13 cellular contexts compared by ENCODE assay signal in genomic region chr2:42791606-42792005, GRCh38. TPM values are rescaled to one million over a fixed set of nuclear protein-coding genes. Genes with fewer than 3 reads are reported as not detected.
DNase-seq lines count a peak whose midpoint lies in the region; ATAC-seq, FAIRE-seq and TF ChIP-seq lines count a peak whose summit lies in the region.
"Had no signal": no experiment of that assay in that cellular context is flagged by ENCODE, and none has a peak within 500 bp of the region (broad histone marks: within the 10 kb centered on the region; RNA-seq: fewer than 3 reads in every experiment).

No MANE protein-coding gene starts in this region.

- H3K4me3 Mint-ChIP-seq in activated CD8-positive, alpha-beta memory T cell treated with anti-CD3 and anti-CD28 coated beads, Interleukin-2, amount 10 ng/mL, durations not matched to agents 7 days and 5 days: peak overlapping the region; percentile 60

- peaks cover 44% of the 10 kb centered on the region for H3K79me2 ChIP-seq in GM12878 (ENCODE audit: control insufficient read depth, insufficient read depth, low read length)

- POLR2A ChIA-PET in GM12878 (lab: Charles Lee): interaction anchor here (0.8 to 1.7 kb wide), 5 partner anchors 12 to 129 kb away, joined by 3 to 13 read pairs (median 3); no protein-coding TSS in a partner anchor

- H4K20me1 ChIP-seq in GM12878 (ENCODE audit: control insufficient read depth, insufficient read depth): no peaks in the 10 kb centered on the region

- H3K9me3 Mint-ChIP-seq in activated CD8-positive, alpha-beta memory T cell treated with anti-CD3 and anti-CD28 coated beads, Interleukin-2, amount 10 ng/mL, durations not matched to agents 7 days and 5 days (ENCODE audit: low read depth): no peaks in the 10 kb centered on the region

- H3K4me1 ChIP-seq in GM12878 (ENCODE audit: control insufficient read depth, insufficient read depth, low read length) (peaks cover 28% of the 10 kb centered on the region), muscle layer of duodenum (ENCODE audit: control insufficient read depth in 1 of 2, insufficient read depth in 2 of 2, low read length in 2 of 2) (peaks cover 4 to 17% of the 10 kb centered on the region in 2 donors), tibial artery (peaks cover 0 to 56% (median 24%) of the 10 kb centered on the region in 4 donors)

- H3K36me3 ChIP-seq in GM12878 (ENCODE audit: control insufficient read depth in 2 of 2, insufficient read depth in 2 of 2, low read length in 1 of 2) (no peaks in the 10 kb centered on the region; a peak in 1 of 4 replicates), muscle layer of duodenum (ENCODE audit: control insufficient read depth in 1 of 2, insufficient read depth in 2 of 2, low read length in 2 of 2) (no peaks in the 10 kb centered on the region), tibial artery (no peaks in the 10 kb centered on the region)

- BruUV-seq in GM12878 (replicated peaks; lab: Mats Ljungman, UMichigan): no TSS peak

- peaks cover 28% of the 10 kb centered on the region for H3K4me1 Mint-ChIP-seq in activated CD8-positive, alpha-beta memory T cell treated with anti-CD3 and anti-CD28 coated beads, Interleukin-2, amount 10 ng/mL, durations not matched to agents 7 days and 5 days

- H2AFZ ChIP-seq in GM12878 (ENCODE audit: control insufficient read depth, low read depth, low read length): no peak overlapping the region; the same call in 1 of the 2 replicates

- H3K4me2 ChIP-seq in GM12878 (ENCODE audit: control insufficient read depth, insufficient read depth): peak overlapping the region; percentile 85

- TF ChIP-seq CTCF in GM12878 (IDR thresholded peaks at IDR 0.05 in 2 of 3, conservative IDR thresholded peaks at IDR 0.05 in 1 of 3; ENCODE audit: control insufficient read depth in 2 of 3, extremely low read depth in 1 of 3, insufficient read depth in 1 of 3, low read depth in 3 of 3, low read length in 3 of 3): no peak
- no peak for TF ChIP-seq CTCF in tibial artery (IDR thresholded peaks at IDR 0.05)

- H3K9ac ChIP-seq in GM12878 (ENCODE audit: control insufficient read depth, insufficient read depth, low read length): peak overlapping the region; percentile 95

- CTCF ChIA-PET in activated CD8-positive, alpha-beta memory T cell treated with anti-CD3 and anti-CD28 coated beads, Interleukin-2, amount 10 ng/mL, durations not matched to agents 7 days and 5 days (lab: Charles Lee): no interaction called here
- CTCF ChIA-PET in GM12878 (lab: Yijun Ruan, JAX): interaction anchor here (0.8 to 5.7 kb wide), 4 partner anchors 20 to 69 kb away, joined by 3 to 69 read pairs (median 4); no protein-coding TSS in a partner anchor

- H3K27ac Mint-ChIP-seq in activated CD8-positive, alpha-beta memory T cell treated with anti-CD3 and anti-CD28 coated beads, Interleukin-2, amount 10 ng/mL, durations not matched to agents 7 days and 5 days: no peak overlapping the region

- TF ChIP-seq POLR2A in GM12878 (IDR thresholded peaks at IDR 0.05; ENCODE audit: low read depth, low read length): no peak

- intact Hi-C loops in GM12878 (cut with micrococcal nuclease; ENCODE audit: unreplicated experiment) (loop anchor here (2.0 to 10.0 kb wide), 4 partner anchors 37 to 427 kb away; partner anchors contain the start of genes COX7A2L and KCNG3), tibial artery (cut with DNase I; ENCODE audit: low total_unique reads) (no loop called here)

- peak overlapping the region; percentile 99 for H3K27ac ChIP-seq in GM12878 (ENCODE audit: control insufficient read depth, insufficient read depth)
- no peak overlapping the region for H3K27ac ChIP-seq in muscle layer of duodenum (ENCODE audit: low read length)
- H3K27ac ChIP-seq in tibial artery: peak overlapping the region; percentile 96 to 99
- no peak overlapping the region for H3K27ac ChIP-seq in substantia nigra (ENCODE audit: low read depth, low read length, poor library complexity, severe bottlenecking)

- no peaks in the 10 kb centered on the region for H3K9me3 ChIP-seq in GM12878 (replicated peaks; ENCODE audit: control insufficient read depth, insufficient read depth, low read length)
- no peaks in the 10 kb centered on the region for H3K9me3 ChIP-seq in muscle layer of duodenum (ENCODE audit: control insufficient read depth in 1 of 2, low read length in 2 of 2)
- no peaks in the 10 kb centered on the region for H3K9me3 ChIP-seq in tibial artery

- in situ Hi-C loops in GM12878 (cut with MboI): no loop called here

- peaks cover 38% of the 10 kb centered on the region for H3K27me3 Mint-ChIP-seq in activated CD8-positive, alpha-beta memory T cell treated with anti-CD3 and anti-CD28 coated beads, Interleukin-2, amount 10 ng/mL, durations not matched to agents 7 days and 5 days

- H3K27me3 ChIP-seq in GM12878 (replicated peaks in 1 of 2; ENCODE audit: control insufficient read depth in 2 of 2, insufficient read depth in 2 of 2, low read length in 1 of 2) (no peaks in the 10 kb centered on the region), muscle layer of duodenum (ENCODE audit: low read depth, low read length) (no peaks in the 10 kb centered on the region), tibial artery (no peaks in the 10 kb centered on the region)

- no peak for ATAC-seq in activated CD8-positive, alpha-beta memory T cell treated with anti-CD3 and anti-CD28 coated beads, Interleukin-2, amount 10 ng/mL, durations not matched to agents 7 days and 5 days
- ATAC-seq in GM12878: no peak

- RAD21 ChIA-PET in GM12878 (lab: Charles Lee; ENCODE audit: unreplicated experiment): interaction anchor here (0.9 to 5.8 kb wide), 7 partner anchors 16 to 154 kb away, joined by 3 to 96 read pairs (median 4); no protein-coding TSS in a partner anchor

- TF ChIP-seq EP300 in GM12878 (IDR thresholded peaks at IDR 0.05; ENCODE audit: borderline replicate concordance in 1 of 2, control insufficient read depth in 1 of 2, low read depth in 2 of 2, low read length in 2 of 2): no peak

- SMC1A ChIA-PET in GM12878 (lab: Charles Lee; ENCODE audit: uncharacterized antibody, unreplicated experiment): interaction anchor here (1.3 to 5.8 kb wide), 3 partner anchors 19 to 69 kb away, joined by 7 to 60 read pairs (median 14); no protein-coding TSS in a partner anchor

- TF ChIP-seq RAD21 in GM12878 (IDR thresholded peaks at IDR 0.05; ENCODE audit: insufficient read depth, low read depth, low read length): no peak

- peaks cover 2% of the 10 kb centered on the region for H3K36me3 Mint-ChIP-seq in activated CD8-positive, alpha-beta memory T cell treated with anti-CD3 and anti-CD28 coated beads, Interleukin-2, amount 10 ng/mL, durations not matched to agents 7 days and 5 days

- H3K4me3 ChIP-seq in GM12878: peak overlapping the region; percentile 82
- H3K4me3 ChIP-seq in muscle layer of duodenum (ENCODE audit: low read depth in 1 of 2, low read length in 2 of 2): peak overlapping the region; percentile 65 to 82
- H3K4me3 ChIP-seq in tibial artery: peak overlapping the region; percentile 75

- 85% methylated on average over 4 of the region's 4 CpGs for WGBS in GM12878 (ENCODE audit: insufficient coverage, insufficient replicate concordance, low lambda C conversion rate, missing lambda C conversion rate)

- FAIRE-seq in GM12878 (lab: Jason Lieb, UNC): no peak

- DNase-seq in activated CD8-positive, alpha-beta memory T cell treated with anti-CD3 and anti-CD28 coated beads, Interleukin-2, amount 10 ng/mL, durations not matched to agents 7 days and 5 days: peak; percentile 19
- no peak for DNase-seq in activated CD8-positive, alpha-beta memory T cell treated with anti-CD3 and anti-CD28 coated beads for 24 hours
- DNase-seq in GM12878 (ENCODE audit: low read depth, low spot score): no peak
- no peak for DNase-seq in tibial artery
- no peak for DNase-seq in occipital lobe (lab: John Stamatoyannopoulos, UW)
- no peak for DNase-seq in substantia nigra (lab: John Stamatoyannopoulos, UW)
- DNase-seq in NCI-H2171 treated with DMSO at 0.1 percent for 48 hours (lab: John Stamatoyannopoulos, UW): no peak
- DNase-seq: ACHN, NCI-H1436 had no signal

RNA-seq across cellular contexts. Expression of gene HAAO, which starts 0.8 kb away (rescaled TPM):
- under 1 TPM in 1 of 2 experiments, not detected in 1; 0.56 TPM for total RNA-seq in activated CD8-positive, alpha-beta memory T cell treated with anti-CD3 and anti-CD28 coated beads, Interleukin-2, amount 10 ng/mL, durations not matched to agents 7 days and 5 days
- 37.5 and 48.1 TPM in 2 replicates for total RNA-seq in GM12878 (2013; cell fraction: nucleolus; rRNA removed)
- total RNA-seq in GM12878 (2014; rRNA removed) (25.7 and 25.9 TPM in 2 replicates), GM12878 (2014; rRNA removed; fragmentation: Illumina TruSeq; extraction: Trizol) (21.5 and 21.6 TPM in 2 replicates), GM12878 (2021) (41.6 and 49.5 TPM in 2 replicates), occipital lobe (0.62 TPM)
- polyA plus RNA-seq in GM12878 (2011; ENCODE audit: low read depth): 14.7 TPM
- polyA plus RNA-seq in GM12878 (2011; rRNA removed) (17.0 and 29.2 TPM in 2 replicates), GM12878 (2014; fragmentation: Illumina TruSeq; extraction: Trizol) (6.9 and 19.1 TPM in 2 replicates), GM12878 (2014; fragmentation: Nextera tagmentation; extraction: Ambion mirVana) (1 to 10 TPM; 4.3 to 6.9 TPM), GM12878 (2014; rRNA removed) (28.0 and 31.9 TPM in 2 replicates), GM12878 (2016; fragmentation: Nextera tagmentation; extraction: Ambion mirVana) (10 to 100 TPM; 54.7 to 58.7 TPM)
- 39.3 and 56.1 TPM in 2 replicates for polyA plus RNA-seq in GM12878 (2011; cell fraction: cytosol; rRNA removed)
- 72.4 and 75.6 TPM in 2 replicates for polyA plus RNA-seq in GM12878 (2011; cell fraction: nucleus; rRNA removed)
- 23.2 and 34.1 TPM in 2 replicates for polyA plus RNA-seq in GM12878 (2012)
- polyA minus RNA-seq in GM12878 (2011; rRNA and poly(A)+ RNA removed): 17.6 and 31.9 TPM in 2 replicates
- 10.0 and 11.2 TPM in 2 replicates for polyA minus RNA-seq in GM12878 (2011; cell fraction: cytosol; rRNA and poly(A)+ RNA removed)
- 16.3 and 33.4 TPM in 2 replicates for polyA minus RNA-seq in GM12878 (2011; cell fraction: nucleus; rRNA and poly(A)+ RNA removed)
- total RNA-seq: dermis blood vessel endothelial cell, RPMI7951 had no signal

RNA-seq across cellular contexts. Expression of gene OXER1, which starts 27.7 kb away (rescaled TPM):
- under 1 TPM in 1 of 2 experiments, not detected in 1; 0.21 TPM for total RNA-seq in activated CD8-positive, alpha-beta memory T cell treated with anti-CD3 and anti-CD28 coated beads, Interleukin-2, amount 10 ng/mL, durations not matched to agents 7 days and 5 days
- 4.2 and 6.5 TPM in 2 replicates for total RNA-seq in GM12878 (2013; cell fraction: nucleolus; rRNA removed)
- 2.5 and 2.9 TPM in 2 replicates for total RNA-seq in GM12878 (2014; rRNA removed)
- total RNA-seq in GM12878 (2014; rRNA removed; fragmentation: Illumina TruSeq; extraction: Trizol): 1.6 and 2.0 TPM in 2 replicates
- total RNA-seq in GM12878 (2021): 6.6 and 7.6 TPM in 2 replicates
- 3.2 TPM for polyA plus RNA-seq in GM12878 (2011; ENCODE audit: low read depth)
- 1.4 and 3.8 TPM in 2 replicates for polyA plus RNA-seq in GM12878 (2011; rRNA removed)
- polyA plus RNA-seq in GM12878 (2011; cell fraction: cytosol; rRNA removed): 4.1 and 6.7 TPM in 2 replicates
- polyA plus RNA-seq in GM12878 (2011; cell fraction: nucleus; rRNA removed): 22.8 and 24.8 TPM in 2 replicates
- 4.7 and 6.5 TPM in 2 replicates for polyA plus RNA-seq in GM12878 (2012)
- 0.51 and 2.0 TPM in 2 replicates for polyA plus RNA-seq in GM12878 (2014; fragmentation: Illumina TruSeq; extraction: Trizol)
- under 1 TPM; 0.11 to 0.13 TPM for polyA plus RNA-seq in GM12878 (2014; fragmentation: Nextera tagmentation; extraction: Ambion mirVana)
- 6.1 and 6.6 TPM in 2 replicates for polyA plus RNA-seq in GM12878 (2014; rRNA removed)
- 1 to 10 TPM; 5.3 to 8.6 TPM for polyA plus RNA-seq in GM12878 (2016; fragmentation: Nextera tagmentation; extraction: Ambion mirVana)
- polyA minus RNA-seq in GM12878 (2011; rRNA and poly(A)+ RNA removed): 3.1 and 6.3 TPM in 2 replicates
- 1.3 and 2.5 TPM in 2 replicates for polyA minus RNA-seq in GM12878 (2011; cell fraction: cytosol; rRNA and poly(A)+ RNA removed)
- 3.4 and 6.2 TPM in 2 replicates for polyA minus RNA-seq in GM12878 (2011; cell fraction: nucleus; rRNA and poly(A)+ RNA removed)
- total RNA-seq in occipital lobe: not detected
- total RNA-seq: activated CD8-positive, alpha-beta memory T cell treated with anti-CD3 and anti-CD28 coated beads for 36 hours; dermis blood vessel endothelial cell; RPMI7951 had no signal

Comparison
In these comparisons a context has a peak if more than half of its experiments do, and no peak if none do; other contexts are left out.
1. H3K27ac ChIP-seq: peak in GM12878 (single experiment) and tibial artery (2 of 2); none in muscle layer of duodenum (single experiment) and substantia nigra (single experiment).
2. RNA of gene HAAO, which starts 0.8 kb away (total RNA-seq): 21.5 to 49.5 TPM in GM12878; 0.62 TPM in occipital lobe (single experiment) and 0.56 TPM in activated CD8-positive, alpha-beta memory T cell treated with anti-CD3 and anti-CD28 coated beads, Interleukin-2, amount 10 ng/mL, durations not matched to agents 7 days and 5 days; every median in the first group is over 10 times any median in the second.
3. Peak in every context shown above with its lines, with median percentiles within 50 percentile points of each other: H3K4me3 ChIP-seq.